26 cellular contexts compared by ENCODE assay signal in genomic region chr1:204968946-204969345, GRCh38.
DNase-seq lines count a peak whose midpoint lies in the region; ATAC-seq and TF ChIP-seq lines count a peak whose summit lies in the region.
"Had no signal": no experiment of that assay in that cellular context is flagged by ENCODE, and none has a peak within 500 bp of the region (broad histone marks: within the 10 kb centered on the region; RNA-seq: fewer than 3 reads in every experiment).

No MANE protein-coding gene starts in this region.

- peaks cover 0 to 2% (median 0%) of the 10 kb centered on the region in 7 donors for H3K9me3 Mint-ChIP-seq in CD14-positive monocyte
- H3K9me3 Mint-ChIP-seq in stimulated activated naive B cell treated with anti-CD40 and anti-IgM and Interleukin-4, amounts not matched to agents 10 μg/mL and 1 μg/mL and 100 μg/mL, for 72 hours = no peaks in the 10 kb centered on the region

- H3K4me3 Mint-ChIP-seq in CD14-positive monocyte = no peak overlapping the region
- H3K4me3 Mint-ChIP-seq in stimulated activated naive B cell treated with anti-CD40 and anti-IgM and Interleukin-4, amounts not matched to agents 10 μg/mL and 1 μg/mL and 100 μg/mL, for 72 hours = no peak overlapping the region
- H3K4me3 Mint-ChIP-seq: CD4-positive, alpha-beta memory T cell had no signal

- intact Hi-C loops in CD14-positive monocyte (cut with micrococcal nuclease) = no loop called here

- no peaks in the 10 kb centered on the region for H3K27me3 ChIP-seq in neutrophil

- peaks cover 0 to 15% (median 12%) of the 10 kb centered on the region in 3 donors for H3K27me3 Mint-ChIP-seq in CD14-positive monocyte (ENCODE audit: low read depth in 3 of 3)
- H3K27me3 Mint-ChIP-seq in stimulated activated naive B cell treated with anti-CD40 and anti-IgM and Interleukin-4, amounts not matched to agents 10 μg/mL and 1 μg/mL and 100 μg/mL, for 72 hours = peaks cover 45 to 64% of the 10 kb centered on the region in 2 donors

- no peaks in the 10 kb centered on the region for H3K36me3 ChIP-seq in neutrophil
- H3K36me3 ChIP-seq: BLaER1 treated with 17β-estradiol and CSF1 and Interleukin-3, amounts not matched to agents 10 nM and 100 nM; SJSA1 had no signal

- peaks cover 64 to 71% of the 10 kb centered on the region in 2 experiments for H3K4me1 ChIP-seq in neutrophil (ENCODE audit: control insufficient read depth in 1 of 2, insufficient read depth in 1 of 2, low read depth in 1 of 2, low read length in 1 of 2)
- H3K4me1 ChIP-seq: SJSA1 had no signal

- H3K27ac ChIP-seq in cingulate gyrus (ENCODE audit: low read depth, low read length) (peak overlapping the region; percentile 30), neutrophil (peak overlapping the region; percentile 95)
- H3K27ac ChIP-seq: BLaER1 treated with 17β-estradiol and CSF1 and Interleukin-3, amounts not matched to agents 10 nM and 100 nM; HL-60; PC-9; SJSA1 had no signal

- no peaks in the 10 kb centered on the region for H3K36me3 Mint-ChIP-seq in CD14-positive monocyte
- no peaks in the 10 kb centered on the region for H3K36me3 Mint-ChIP-seq in stimulated activated naive B cell treated with anti-CD40 and anti-IgM and Interleukin-4, amounts not matched to agents 10 μg/mL and 1 μg/mL and 100 μg/mL, for 72 hours
- H3K36me3 Mint-ChIP-seq: CD4-positive, alpha-beta memory T cell had no signal

- H3K27ac Mint-ChIP-seq in CD14-positive monocyte = peak overlapping the region in 4 of 7 donors; percentile 11 to 68 (median 38)
- no peak overlapping the region for H3K27ac Mint-ChIP-seq in stimulated activated naive B cell treated with anti-CD40 and anti-IgM and Interleukin-4, amounts not matched to agents 10 μg/mL and 1 μg/mL and 100 μg/mL, for 72 hours
- H3K27ac Mint-ChIP-seq: CD4-positive, alpha-beta memory T cell had no signal

- H3K9me3 ChIP-seq in neutrophil = no peaks in the 10 kb centered on the region
- H3K9me3 ChIP-seq: BLaER1 treated with 17β-estradiol and CSF1 and Interleukin-3, amounts not matched to agents 10 nM and 100 nM; SJSA1 had no signal

- H3K4me1 Mint-ChIP-seq in CD14-positive monocyte = peaks cover 40% of the 10 kb centered on the region
- peaks cover 10 to 18% of the 10 kb centered on the region in 2 donors for H3K4me1 Mint-ChIP-seq in stimulated activated naive B cell treated with anti-CD40 and anti-IgM and Interleukin-4, amounts not matched to agents 10 μg/mL and 1 μg/mL and 100 μg/mL, for 72 hours
- H3K4me1 Mint-ChIP-seq: CD4-positive, alpha-beta memory T cell had no signal

- TF ChIP-seq CTCF in CD14-positive monocyte (IDR thresholded peaks at IDR 0.05) = no peak
- TF ChIP-seq CTCF in neutrophil (IDR thresholded peaks at IDR 0.05) = no peak

- ATAC-seq in HG03432 (IDR thresholded peaks at IDR 0.05; ENCODE audit: unreplicated experiment) = no peak
- no peak for ATAC-seq in stimulated activated naive B cell treated with anti-CD40 and anti-IgM and Interleukin-4, amounts not matched to agents 10 μg/mL and 1 μg/mL and 100 μg/mL, for 72 hours (replicated peaks)
- ATAC-seq: Right ventricle myocardium inferior had no signal

- DNase-seq in CD14-positive monocyte (ENCODE audit: low spot score) = no peak
- peak; percentile 36 for DNase-seq in NCI-H446 treated with DMSO at 0.1 percent for 48 hours (lab: John Stamatoyannopoulos, UW)
- no peak for DNase-seq in middle frontal gyrus (ENCODE audit: extremely low spot score, low spot score)
- no peak for DNase-seq in NOMO-1 treated with DMSO at 0.1 percent for 48 hours (lab: John Stamatoyannopoulos, UW; ENCODE audit: unreplicated experiment)
- DNase-seq in stimulated activated naive B cell treated with anti-CD40 and anti-IgM and Interleukin-4, amounts not matched to agents 10 μg/mL and 1 μg/mL and 100 μg/mL, for 72 hours = no peak
- DNase-seq: AML-193; CD4-positive, alpha-beta memory T cell; COR-L47; GF-D8; HCEC 1CT; MV-4-11; NCI-H1105; NCI-H1436 treated with DMSO at 0.1 percent for 48 hours; NCI-H187 treated with DMSO at 0.1 percent for 48 hours; NCI-H2107; NCI-H526; NCI-H82; NK-92 treated with Interleukin-12 subunit alpha and Interleukin-12 subunit beta, amount 100 ng/mL, for 24 hours; PC-9 had no signal

- peak overlapping the region in 1 of 2 experiments; percentile 46 for H3K4me3 ChIP-seq in neutrophil (ENCODE audit: low read depth in 1 of 2, low read length in 1 of 2)
- H3K4me3 ChIP-seq: BLaER1 treated with 17β-estradiol and CSF1 and Interleukin-3, amounts not matched to agents 10 nM and 100 nM; PC-9; SJSA1 had no signal
